ENCODE assay signal across 8 cellular contexts in the genomic region with DNA sequence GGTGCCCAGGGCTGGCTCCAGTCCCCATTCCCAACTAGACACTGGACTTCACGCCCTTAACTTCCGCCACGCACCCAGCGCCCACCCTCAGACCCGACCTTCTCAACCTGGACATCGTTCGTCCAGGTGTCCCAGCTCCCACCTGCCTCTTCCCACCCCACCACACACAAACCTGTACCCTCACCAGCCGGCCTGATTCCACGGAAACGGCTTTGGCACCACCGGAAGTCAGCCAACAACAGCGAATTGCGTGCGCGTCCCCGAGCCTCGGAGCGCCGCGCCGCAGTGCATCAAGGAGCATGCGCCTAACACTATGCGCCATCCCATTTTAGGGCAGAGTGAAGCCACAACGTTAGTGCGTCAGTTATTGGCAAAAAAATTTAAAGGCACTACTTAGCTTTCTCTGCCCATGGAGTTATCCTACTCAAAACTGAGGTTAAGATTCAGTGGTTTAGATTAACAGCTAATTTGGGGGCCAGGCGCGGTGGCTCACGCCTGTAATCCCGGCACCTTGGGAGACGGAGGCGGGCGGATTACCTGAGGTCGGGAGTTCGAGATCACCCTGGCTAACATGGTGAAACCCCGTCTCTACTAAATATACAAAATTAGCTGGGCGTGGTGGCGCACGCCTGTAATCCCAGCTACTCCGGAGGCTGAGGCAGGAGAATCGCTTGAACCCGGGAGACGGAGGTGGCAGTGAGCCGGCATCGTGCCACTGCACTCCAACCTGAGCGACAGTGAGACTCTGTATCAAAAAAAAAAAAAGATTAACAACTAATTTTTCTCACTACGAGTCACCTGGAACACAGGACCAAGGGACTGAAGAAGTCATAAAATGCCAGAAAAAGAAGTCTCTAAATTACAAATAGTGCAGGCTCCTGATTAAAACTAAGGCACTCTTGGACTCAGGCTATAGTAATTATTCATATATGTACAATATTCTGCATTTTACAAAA. TPM values are rescaled to one million over a fixed set of nuclear protein-coding genes. Genes with fewer than 3 reads are reported as not detected.
A peak's percentile ranks its signal among the peaks of the same experiment; 100 is the strongest.
DNase-seq lines count a peak whose midpoint lies in the region; ATAC-seq and TF ChIP-seq lines count a peak whose summit lies in the region.

A gene with protein sequence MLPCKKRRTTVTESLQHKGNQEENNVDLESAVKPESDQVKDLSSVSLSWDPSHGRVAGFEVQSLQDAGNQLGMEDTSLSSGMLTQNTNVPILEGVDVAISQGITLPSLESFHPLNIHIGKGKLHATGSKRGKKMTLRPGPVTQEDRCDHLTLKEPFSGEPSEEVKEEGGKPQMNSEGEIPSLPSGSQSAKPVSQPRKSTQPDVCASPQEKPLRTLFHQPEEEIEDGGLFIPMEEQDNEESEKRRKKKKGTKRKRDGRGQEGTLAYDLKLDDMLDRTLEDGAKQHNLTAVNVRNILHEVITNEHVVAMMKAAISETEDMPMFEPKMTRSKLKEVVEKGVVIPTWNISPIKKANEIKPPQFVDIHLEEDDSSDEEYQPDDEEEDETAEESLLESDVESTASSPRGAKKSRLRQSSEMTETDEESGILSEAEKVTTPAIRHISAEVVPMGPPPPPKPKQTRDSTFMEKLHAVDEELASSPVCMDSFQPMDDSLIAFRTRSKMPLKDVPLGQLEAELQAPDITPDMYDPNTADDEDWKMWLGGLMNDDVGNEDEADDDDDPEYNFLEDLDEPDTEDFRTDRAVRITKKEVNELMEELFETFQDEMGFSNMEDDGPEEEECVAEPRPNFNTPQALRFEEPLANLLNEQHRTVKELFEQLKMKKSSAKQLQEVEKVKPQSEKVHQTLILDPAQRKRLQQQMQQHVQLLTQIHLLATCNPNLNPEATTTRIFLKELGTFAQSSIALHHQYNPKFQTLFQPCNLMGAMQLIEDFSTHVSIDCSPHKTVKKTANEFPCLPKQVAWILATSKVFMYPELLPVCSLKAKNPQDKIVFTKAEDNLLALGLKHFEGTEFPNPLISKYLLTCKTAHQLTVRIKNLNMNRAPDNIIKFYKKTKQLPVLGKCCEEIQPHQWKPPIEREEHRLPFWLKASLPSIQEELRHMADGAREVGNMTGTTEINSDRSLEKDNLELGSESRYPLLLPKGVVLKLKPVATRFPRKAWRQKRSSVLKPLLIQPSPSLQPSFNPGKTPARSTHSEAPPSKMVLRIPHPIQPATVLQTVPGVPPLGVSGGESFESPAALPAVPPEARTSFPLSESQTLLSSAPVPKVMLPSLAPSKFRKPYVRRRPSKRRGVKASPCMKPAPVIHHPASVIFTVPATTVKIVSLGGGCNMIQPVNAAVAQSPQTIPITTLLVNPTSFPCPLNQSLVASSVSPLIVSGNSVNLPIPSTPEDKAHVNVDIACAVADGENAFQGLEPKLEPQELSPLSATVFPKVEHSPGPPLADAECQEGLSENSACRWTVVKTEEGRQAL (N-terminal part only) (minus strand): TSS at position 240 of the 956 bp plus-strand sequence. CDS start 3,434 bp downstream, outside the sequence.

- no peak for TF ChIP-seq CTCF in AG09319 (IDR thresholded peaks at IDR 0.05; ENCODE audit: low read depth, low read length)
- TF ChIP-seq CTCF in kidney epithelial cell (IDR thresholded peaks at IDR 0.05; ENCODE audit: insufficient read depth, low read length, poor library complexity, severe bottlenecking), result no peak

- peaks cover 1% of the 10 kb centered on the region for H3K36me3 ChIP-seq in kidney epithelial cell (ENCODE audit: control insufficient read depth, insufficient read depth, low read length)

- TF ChIP-seq POLR2A in GM19099 (IDR thresholded peaks at IDR 0.05; ENCODE audit: extremely low read depth, insufficient read length, low read depth), result peak; percentile 89

- peak within 1 kb of the TSS; percentile 93 for H3K27ac ChIP-seq in cingulate gyrus (ENCODE audit: low read depth, low read length)

- H3K4me3 ChIP-seq in kidney epithelial cell (ENCODE audit: low read depth, low read length), result peak within 1 kb of the TSS; percentile 93

- DNase-seq in AG09319 (ENCODE audit: extremely low read depth, low read depth), result peak; percentile 76
- peak; percentile 97 for DNase-seq in NCI-H526 treated with DMSO at 0.1 percent for 48 hours (lab: John Stamatoyannopoulos, UW)
- peak; percentile 93 for DNase-seq in activated CD4-positive, alpha-beta T cell treated with anti-CD3 and anti-CD28 coated beads for 48 hours
- DNase-seq in kidney epithelial cell (ENCODE audit: low read depth), result no peak
- DNase-seq in stimulated activated CD4-positive, alpha-beta T cell treated with anti-CD3 and anti-CD28 coated beads, Interleukin-15, amount 100 ng/mL, for 48 hours (ENCODE audit: low read depth in 2 of 2), result peak; percentile 79 to 87

- H3K27me3 ChIP-seq in kidney epithelial cell (ENCODE audit: control insufficient read depth, insufficient read depth, low read length), result no peaks in the 10 kb centered on the region

- peak; percentile 35 for ATAC-seq in HG03460 (IDR thresholded peaks at IDR 0.05; ENCODE audit: unreplicated experiment)

RNA-seq across cellular contexts. Expression of the gene that starts here (rescaled TPM):
- 25.3 and 27.7 TPM in 2 replicates for total RNA-seq in kidney epithelial cell
